8 cellular contexts compared by ENCODE assay signal in genomic region chr7:836429-836828, GRCh38. TPM values are rescaled to one million over a fixed set of nuclear protein-coding genes. Genes with fewer than 3 reads are reported as not detected.
A peak's percentile ranks its signal among the peaks of the same experiment; 100 is the strongest.
DNase-seq lines count a peak whose midpoint lies in the region; ATAC-seq and TF ChIP-seq lines count a peak whose summit lies in the region.

No MANE protein-coding gene starts in this region.

- H3K9me3 Mint-ChIP-seq in MCF 10A (ENCODE audit: unreplicated experiment), result no peaks in the 10 kb centered on the region

- no peaks in the 10 kb centered on the region for H3K27me3 Mint-ChIP-seq in MCF 10A (ENCODE audit: insufficient read depth, unreplicated experiment)

- POLR2A ChIA-PET in A673 (lab: Charles Lee; ENCODE audit: low non-redundant PET), result no interaction called here
- POLR2A ChIA-PET in HCT116 (lab: Charles Lee), result no interaction called here
- POLR2A ChIA-PET in MCF 10A (lab: Yijun Ruan, JAX), result interaction anchor here (0.7 to 8.3 kb wide), 9 partner anchors 10 to 99 kb away, joined by 3 to 185 read pairs (median 6); partner anchors contain the start of gene GET4

- intact Hi-C loops in A673 (cut with micrococcal nuclease; ENCODE audit: unreplicated experiment) (no loop called here), HCT116 (cut with micrococcal nuclease) (loop anchor here (2.0 kb wide), 1 partner anchor 50 kb away; no protein-coding TSS in a partner anchor), MCF 10A (cut with micrococcal nuclease) (loop anchor here (1.0 kb wide), 2 partner anchors 31 to 50 kb away; no protein-coding TSS in a partner anchor)

- CTCF ChIA-PET in A673 (lab: Charles Lee) (interaction anchor here (1.0 kb wide), 1 partner anchor 20 kb away, joined by 3 read pairs; no protein-coding TSS in a partner anchor), HCT116 (lab: Charles Lee) (interaction anchor here (0.8 to 1.6 kb wide), 6 partner anchors 9 to 50 kb away, joined by 3 to 9 read pairs (median 4); no protein-coding TSS in a partner anchor), MCF 10A (lab: Yijun Ruan, JAX) (interaction anchor here (0.7 to 5.0 kb wide), 12 partner anchors 10 to 217 kb away, joined by 3 to 39 read pairs (median 6); no protein-coding TSS in a partner anchor)

- TF ChIP-seq POLR2A in HCT116 (IDR thresholded peaks at IDR 0.05; ENCODE audit: borderline replicate concordance, extremely low read depth, insufficient read depth, insufficient read length), result no peak

- no TSS peak for BruUV-seq in A673 (replicated peaks; lab: Mats Ljungman, UMichigan)
- no TSS peak for BruUV-seq in HCT116 (replicated peaks; lab: Mats Ljungman, UMichigan)
- no TSS peak for BruUV-seq in MCF 10A (replicated peaks; lab: Mats Ljungman, UMichigan)

- peaks cover 24% of the 10 kb centered on the region for H3K4me1 ChIP-seq in A673 (ENCODE audit: insufficient read depth, low read length, poor library complexity, severe bottlenecking)
- peaks cover 21 to 51% of the 10 kb centered on the region in 2 experiments for H3K4me1 ChIP-seq in HCT116 (ENCODE audit: control insufficient read depth in 1 of 2, insufficient read depth in 2 of 2, low read length in 2 of 2)
- H3K4me1 ChIP-seq in liver (ENCODE audit: control insufficient read depth in 4 of 4, insufficient read depth in 4 of 4, low read length in 3 of 4), result peaks cover 0 to 12% (median 0%) of the 10 kb centered on the region in 4 donors
- H3K4me1 ChIP-seq in HAP-1, result peaks cover 4% of the 10 kb centered on the region; the same call in 1 of the 2 replicates

- in situ Hi-C loops in HAP-1 (cut with MboI; ENCODE audit: low sequenced_read_pairs), result no loop called here

- DNase-seq in A673 (ENCODE audit: low spot score) (no peak), HCT116 (ENCODE audit: low read depth, low spot score) (peak; percentile 27), MCF 10A (ENCODE audit: unreplicated experiment) (peak; percentile 75), OCI-M2 (lab: John Stamatoyannopoulos, UW; ENCODE audit: unreplicated experiment) (no peak), HAP-1 (ENCODE audit: low spot score in 2 of 2) (no peak), NCI-H2196 (lab: John Stamatoyannopoulos, UW; ENCODE audit: unreplicated experiment) (no peak)

- TF ChIP-seq CTCF in A673 (conservative IDR thresholded peaks at IDR 0.05; ENCODE audit: low read depth, low read length) (peak; percentile 59), HCT116 (IDR thresholded peaks at IDR 0.05 in 2 of 3, conservative IDR thresholded peaks at IDR 0.05 in 1 of 3; ENCODE audit: borderline replicate concordance in 1 of 3, insufficient read depth in 1 of 3, low read depth in 2 of 3, low read length in 2 of 3) (peak in 2 of 3 experiments; percentile 54 to 72; a peak in 4 of 6 replicates), MCF 10A (IDR thresholded peaks at IDR 0.05; ENCODE audit: unreplicated experiment) (peak; percentile 46), liver (IDR thresholded peaks at IDR 0.05; ENCODE audit: low read depth, low read length, missing input control) (peak; percentile 45)

- WGBS in liver, result 39% methylated on average over 5 of the region's 5 CpGs

- peaks cover 81% of the 10 kb centered on the region for H3K79me2 ChIP-seq in HCT116 (ENCODE audit: insufficient read depth, low read length)

- H3K4me3 ChIP-seq in A673 (ENCODE audit: low read depth, low read length, poor library complexity, severe bottlenecking) (no peak overlapping the region), HCT116 (replicated peaks in 1 of 2; ENCODE audit: low read depth in 1 of 2, low read length in 2 of 2) (no peak overlapping the region), liver (ENCODE audit: low read depth in 1 of 3, low read length in 3 of 3) (no peak overlapping the region), HAP-1 (no peak overlapping the region)

- no peak overlapping the region for H2AFZ ChIP-seq in HCT116 (ENCODE audit: low read depth, low read length, poor library complexity, severe bottlenecking)

- RAD21 ChIA-PET in HCT116 (lab: Charles Lee; ENCODE audit: low non-redundant PET in 1 of 2, low total read pairs in 2 of 2, uncharacterized antibody in 2 of 2, unreplicated experiment in 2 of 2), result no interaction called here

- H3K27ac ChIP-seq in A673 (ENCODE audit: low read depth, low read length, poor library complexity, severe bottlenecking) (peak overlapping the region; percentile 6), HCT116 (ENCODE audit: low read depth, low read length) (no peak overlapping the region; the same call in 1 of the 2 replicates), liver (ENCODE audit: low read depth in 1 of 2, low read length in 2 of 2) (peak overlapping the region; percentile 48 to 50)

- H3K4me3 Mint-ChIP-seq in MCF 10A (ENCODE audit: unreplicated experiment), result peak overlapping the region; percentile 28

- no peaks in the 10 kb centered on the region for H3K9me3 ChIP-seq in A673 (ENCODE audit: low read depth, low read length, poor library complexity, severe bottlenecking)
- H3K9me3 ChIP-seq in HCT116 (ENCODE audit: control insufficient read depth in 1 of 2, insufficient read depth in 1 of 2, low read depth in 1 of 2, low read length in 2 of 2), result no peaks in the 10 kb centered on the region
- H3K9me3 ChIP-seq in liver (ENCODE audit: control insufficient read depth in 4 of 4, low read length in 3 of 4), result no peaks in the 10 kb centered on the region
- no peaks in the 10 kb centered on the region for H3K9me3 ChIP-seq in HAP-1

- H3K27me3 ChIP-seq in A673 (replicated peaks; ENCODE audit: insufficient read depth, low read depth, low read length, poor library complexity) (no peaks in the 10 kb centered on the region), HCT116 (ENCODE audit: insufficient read depth, low read length) (no peaks in the 10 kb centered on the region), liver (ENCODE audit: control insufficient read depth in 4 of 4, insufficient read depth in 4 of 4, low read length in 3 of 4) (no peaks in the 10 kb centered on the region), HAP-1 (ENCODE audit: low read depth) (no peaks in the 10 kb centered on the region)

- no peaks in the 10 kb centered on the region for H4K20me1 ChIP-seq in HCT116 (ENCODE audit: insufficient read depth)

- peak overlapping the region; percentile 100 for H3K27ac Mint-ChIP-seq in MCF 10A (ENCODE audit: low read depth, unreplicated experiment)

- peaks cover 33% of the 10 kb centered on the region for H3K4me1 Mint-ChIP-seq in MCF 10A (ENCODE audit: insufficient read depth, unreplicated experiment)

- ATAC-seq in HCT116 (peak; percentile 43), HG02763 (IDR thresholded peaks at IDR 0.05; ENCODE audit: unreplicated experiment) (no peak)

- H3K36me3 Mint-ChIP-seq in MCF 10A (ENCODE audit: insufficient read depth, unreplicated experiment), result peaks cover 59% of the 10 kb centered on the region

- H3K9ac ChIP-seq in HCT116 (ENCODE audit: low read length) (peak overlapping the region; percentile 29; the same call in 1 of the 2 replicates), liver (ENCODE audit: low read depth in 1 of 2, low read length in 2 of 2) (no peak overlapping the region)

- H3K9me2 ChIP-seq in HCT116 (ENCODE audit: insufficient read depth), result no peaks in the 10 kb centered on the region

- TF ChIP-seq RAD21 in HCT116 (IDR thresholded peaks at IDR 0.05; ENCODE audit: low read depth) (no peak), liver (IDR thresholded peaks at IDR 0.05) (peak; percentile 72 to 80)

- H3K4me2 ChIP-seq in HCT116 (ENCODE audit: low read length), result peak overlapping the region; percentile 32

- H3K36me3 ChIP-seq in A673 (ENCODE audit: insufficient read depth, low read length, poor library complexity, severe bottlenecking), result peaks cover 20% of the 10 kb centered on the region
- peaks cover 4 to 19% of the 10 kb centered on the region in 2 experiments; a peak in 2 of 4 replicates for H3K36me3 ChIP-seq in HCT116 (ENCODE audit: control insufficient read depth in 1 of 2, insufficient read depth in 2 of 2, low read length in 2 of 2)
- peaks cover 6 to 14% (median 11%) of the 10 kb centered on the region in 4 donors for H3K36me3 ChIP-seq in liver (ENCODE audit: control insufficient read depth in 4 of 4, insufficient read depth in 3 of 4, low read depth in 1 of 4, low read length in 3 of 4)
- peaks cover 32% of the 10 kb centered on the region for H3K36me3 ChIP-seq in HAP-1 (replicated peaks)

TF ChIP-seq in HCT116, 20 proteins besides CTCF, POLR2A, EP300 and RAD21 (continues in another document):
- TF ChIP-seq TCF7L2 (IDR thresholded peaks at IDR 0.05; ENCODE audit: borderline replicate concordance, extremely low read depth, insufficient read depth, insufficient read length), result no peak
- TF ChIP-seq SP1 (IDR thresholded peaks at IDR 0.05; ENCODE audit: low read depth), result no peak
- TF ChIP-seq ATF3 (IDR thresholded peaks at IDR 0.05), result no peak
- no peak for TF ChIP-seq EGR1 (IDR thresholded peaks at IDR 0.05; ENCODE audit: low read depth)
- TF ChIP-seq CBX3 (IDR thresholded peaks at IDR 0.05; ENCODE audit: low read depth), result no peak
- no peak for TF ChIP-seq JUND (IDR thresholded peaks at IDR 0.05)
- no peak for TF ChIP-seq ZFX (IDR thresholded peaks at IDR 0.05)
- TF ChIP-seq SIN3A (IDR thresholded peaks at IDR 0.05; ENCODE audit: low read depth), result no peak

TF ChIP-seq in liver, 16 proteins besides CTCF, POLR2A, EP300 and RAD21 (continues in another document):
- TF ChIP-seq FOXA1 (IDR thresholded peaks at IDR 0.05) (no peak), HNF4A (conservative IDR thresholded peaks at IDR 0.05) (peak in 1 of 2 donors; percentile 20), NR2F2 (IDR thresholded peaks at IDR 0.05) (no peak)

RNA-seq across cellular contexts. Expression of gene SUN1, which starts 4.2 kb away (rescaled TPM):
- 189 and 203 TPM in 2 replicates for total RNA-seq in A673 (2021)
- 181 TPM for total RNA-seq in HCT116 (2021; ENCODE audit: unreplicated experiment)
- 211 and 224 TPM in 2 replicates for polyA plus RNA-seq in HCT116 (2012)
- 126 and 132 TPM in 2 replicates for total RNA-seq in MCF 10A (2022)
- 100 to 1,000 TPM in 1 of 2 donors, 10 to 100 TPM in 1; 50.9 to 162 TPM for total RNA-seq in liver
- 10 to 100 TPM; 24.8 to 29.2 TPM for polyA plus RNA-seq in liver

RNA-seq across cellular contexts. Expression of gene GET4, which starts 39.9 kb away (rescaled TPM):
- total RNA-seq in A673 (2021) (49.7 and 51.9 TPM in 2 replicates), HCT116 (2021; ENCODE audit: unreplicated experiment) (44.8 TPM), MCF 10A (2022) (32.6 and 43.9 TPM in 2 replicates), liver (10 to 100 TPM; 19.5 to 30.3 TPM)
- 42.1 and 43.4 TPM in 2 replicates for polyA plus RNA-seq in HCT116 (2012)
- 10 to 100 TPM; 24.3 to 34.7 TPM for polyA plus RNA-seq in liver

Comparison
In these comparisons a context has a peak if more than half of its experiments do, and no peak if none do; other contexts are left out.
1. DNase-seq: peak in HCT116 (single experiment) and MCF 10A (single experiment); none in A673 (single experiment), OCI-M2 (single experiment), HAP-1 (0 of 2) and NCI-H2196 (single experiment).
2. Peak in every context shown above with its lines, with median percentiles within 50 percentile points of each other: CTCF ChIP-seq.